Comparison of ENCODE assay signal across 1 cellular context in the genomic region with DNA sequence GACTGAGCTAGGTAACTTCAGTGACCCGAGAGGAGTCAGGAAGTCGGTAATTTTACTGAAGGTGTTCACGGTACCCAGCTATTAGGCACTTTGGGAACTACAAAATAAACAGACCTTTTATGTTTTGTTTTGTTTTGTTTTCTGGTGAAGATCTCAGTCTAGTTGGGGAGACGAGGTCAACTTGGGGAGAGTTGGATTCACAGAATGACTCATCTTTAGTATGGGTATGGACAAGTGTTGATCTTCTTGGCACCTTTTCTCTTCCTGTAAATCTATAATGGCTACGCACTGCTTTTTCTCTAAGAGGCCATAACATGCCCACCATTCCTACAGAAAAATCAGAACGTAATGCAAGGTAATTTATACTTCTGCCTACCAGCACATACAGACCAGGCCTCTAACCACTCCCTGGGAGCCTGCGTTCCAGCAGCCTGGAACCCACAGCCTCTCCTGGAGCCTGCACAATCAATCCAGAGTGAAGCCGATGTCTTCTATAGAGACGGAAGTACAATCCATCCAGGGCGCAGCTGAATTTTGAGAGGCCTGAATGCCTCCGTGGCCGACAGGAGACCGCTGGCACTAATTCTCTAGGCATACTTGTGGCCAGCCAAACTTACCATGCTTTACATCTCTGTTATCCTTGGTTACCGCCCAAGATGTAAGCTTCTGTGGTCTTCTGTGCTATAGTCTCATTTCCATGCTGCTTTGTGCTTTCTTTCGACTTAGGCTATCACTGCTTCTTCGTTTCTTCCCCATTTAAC.
TF ChIP-seq lines count a peak whose summit lies in the region.

No MANE protein-coding gene starts in this region.

TF ChIP-seq in neural cell, 6 proteins besides CTCF, POLR2A, EP300 and RAD21 (continued from another document):
- no peak for TF ChIP-seq EZH2 (IDR thresholded peaks at IDR 0.05; ENCODE audit: borderline replicate concordance, insufficient read depth, low read length, poor library complexity, severe bottlenecking)
TF ChIP-seq in neural cell: peak in this region for 0.
